8 cellular contexts compared by ENCODE assay signal in genomic region chr1:212698467-212699103, GRCh38. TPM values are rescaled to one million over a fixed set of nuclear protein-coding genes. Genes with fewer than 3 reads are reported as not detected.
DNase-seq lines count a peak whose midpoint lies in the region; ATAC-seq and TF ChIP-seq lines count a peak whose summit lies in the region.

No MANE protein-coding gene starts in this region.

- H3K9me3 ChIP-seq in PC-9 (ENCODE audit: insufficient read depth, low read depth) (no peaks in the 10 kb centered on the region), upper lobe of right lung (no peaks in the 10 kb centered on the region)

- H2AFZ ChIP-seq in ACC112 (ENCODE audit: low read length, unreplicated experiment) (peak overlapping the region; percentile 94), PC-9 (0 out of 2 replicates have a peak overlapping the region, but pooled peaks have one; percentile 70)

- H3K27ac ChIP-seq in ACC112 (ENCODE audit: low read depth, low read length) (no peak overlapping the region), PC-9 (no peak overlapping the region), upper lobe of right lung (peak overlapping the region; percentile 65), RWPE1 (no peak overlapping the region)

- POLR2A ChIA-PET in PC-9 (lab: Charles Lee; ENCODE audit: unreplicated experiment) (no interaction called here), RWPE1 (lab: Yijun Ruan, JAX; ENCODE audit: low non-redundant PET) (no interaction called here)

- H3K4me1 ChIP-seq in ACC112 (ENCODE audit: control insufficient read depth, insufficient read depth, low read length, unreplicated experiment) (peaks cover 16% of the 10 kb centered on the region), PC-9 (replicated peaks; ENCODE audit: insufficient read depth) (0 out of 2 replicates have a peak, but pooled peaks cover 6% of the 10 kb centered on the region), upper lobe of right lung (peaks cover 26% of the 10 kb centered on the region)

- H3K9me2 ChIP-seq in PC-9 (ENCODE audit: insufficient read depth), result no peaks in the 10 kb centered on the region

- peak; percentile 7 for ATAC-seq in GM19438 (IDR thresholded peaks at IDR 0.05; ENCODE audit: low read depth, unreplicated experiment)
- no peak for ATAC-seq in upper lobe of right lung
- no peak for ATAC-seq in HG03135 (IDR thresholded peaks at IDR 0.05; ENCODE audit: unreplicated experiment)
- no peak for ATAC-seq in HG03045 (IDR thresholded peaks at IDR 0.05; ENCODE audit: unreplicated experiment)

- H3K4me3 ChIP-seq in ACC112 (ENCODE audit: low read depth, low read length), result peak overlapping the region; percentile 87
- peak overlapping the region; percentile 58 for H3K4me3 ChIP-seq in PC-9
- peak overlapping the region; percentile 43 for H3K4me3 ChIP-seq in iPS-11a (ENCODE audit: low read depth, low read length)
- peak overlapping the region; percentile 65 for H3K4me3 ChIP-seq in upper lobe of right lung

- intact Hi-C loops in PC-9 (cut with micrococcal nuclease; ENCODE audit: unreplicated experiment), result loop anchor here (2.0 kb wide), 1 partner anchor 32 kb away; no protein-coding TSS in a partner anchor
- intact Hi-C loops in upper lobe of right lung (cut with DNase I), result no loop called here

- no peaks in the 10 kb centered on the region for H3K79me2 ChIP-seq in ACC112 (ENCODE audit: control insufficient read depth, insufficient read depth, low read length, unreplicated experiment)
- no peaks in the 10 kb centered on the region for H3K79me2 ChIP-seq in PC-9 (ENCODE audit: low read depth)

- CTCF ChIA-PET in PC-9 (lab: Charles Lee) (no interaction called here), RWPE1 (lab: Yijun Ruan, JAX) (interaction anchor here (1.1 to 2.3 kb wide), 2 partner anchors 27 to 33 kb away, joined by 3 to 10 read pairs; no protein-coding TSS in a partner anchor)

- DNase-seq in PC-9, result no peak
- no peak for DNase-seq in upper lobe of right lung
- DNase-seq in RWPE1 (ENCODE audit: low spot score), result no peak

- BruUV-seq in PC-9 (replicated peaks; lab: Mats Ljungman, UMichigan), result no TSS peak

- no peaks in the 10 kb centered on the region for H3K36me3 ChIP-seq in ACC112 (ENCODE audit: insufficient read depth, low read length)
- no peaks in the 10 kb centered on the region for H3K36me3 ChIP-seq in PC-9 (ENCODE audit: low read depth)
- no peaks in the 10 kb centered on the region for H3K36me3 ChIP-seq in upper lobe of right lung

- peak overlapping the region; percentile 87 for H3K4me2 ChIP-seq in PC-9

- no peaks in the 10 kb centered on the region for H4K20me1 ChIP-seq in PC-9 (ENCODE audit: insufficient read depth)

- H3F3A ChIP-seq in PC-9 (ENCODE audit: insufficient read depth, low read depth), result peaks cover 14% of the 10 kb centered on the region; the same call in 1 of the 2 replicates

- TF ChIP-seq CTCF in PC-9 (conservative IDR thresholded peaks at IDR 0.05) (no peak), upper lobe of right lung (IDR thresholded peaks at IDR 0.05) (no peak), RWPE1 (conservative IDR thresholded peaks at IDR 0.05; ENCODE audit: low read depth) (no peak)

- no peaks in the 10 kb centered on the region for H3K27me3 ChIP-seq in ACC112 (ENCODE audit: insufficient read depth, low read length)
- peaks cover 52% of the 10 kb centered on the region for H3K27me3 ChIP-seq in PC-9 (ENCODE audit: insufficient read depth, low read depth)
- peaks cover 4% of the 10 kb centered on the region for H3K27me3 ChIP-seq in upper lobe of right lung

RNA-seq across cellular contexts. Expression of gene BATF3, which starts 1.1 kb away (rescaled TPM):
- total RNA-seq in PC-9 (2021) (0.50 and 1.3 TPM in 2 replicates), upper lobe of right lung (10.0 TPM)
